ENCODE assay signal across 8 cellular contexts in the genomic region with DNA sequence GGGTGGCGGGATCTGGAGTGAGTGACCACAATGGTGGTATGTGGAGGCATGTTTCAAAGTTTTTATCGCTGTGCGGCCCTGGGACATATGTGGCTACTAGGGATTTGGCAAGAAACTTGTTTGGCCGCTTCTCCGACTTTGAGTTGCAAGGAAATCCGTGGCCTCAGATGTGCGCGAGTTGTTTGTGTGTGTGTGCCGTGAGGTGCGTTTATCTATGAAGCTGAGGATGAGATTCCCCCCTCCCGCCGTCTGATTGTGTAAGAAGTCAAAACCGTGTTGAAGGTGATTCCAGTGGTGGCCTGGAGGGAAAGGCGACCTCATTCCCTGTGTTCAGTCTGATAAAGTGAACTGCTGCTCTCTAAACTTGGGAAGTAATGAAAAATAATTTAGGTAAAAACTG. TPM values are rescaled to one million over a fixed set of nuclear protein-coding genes. Genes with fewer than 3 reads are reported as not detected.
DNase-seq lines count a peak whose midpoint lies in the region; ATAC-seq and TF ChIP-seq lines count a peak whose summit lies in the region.

No MANE protein-coding gene starts in this region.

- no peaks in the 10 kb centered on the region for H3K9me3 ChIP-seq in mononuclear cell (ENCODE audit: low read depth, low read length)

- no peaks in the 10 kb centered on the region for H3K27me3 ChIP-seq in mononuclear cell (ENCODE audit: insufficient read depth, low read length)

- H3K27ac ChIP-seq in coronary artery: no peak overlapping the region

- peaks cover 9% of the 10 kb centered on the region for H3K4me1 ChIP-seq in mononuclear cell (ENCODE audit: insufficient read depth, low read length)

- peak overlapping the region; percentile 76 for H3K4me3 ChIP-seq in coronary artery
- H3K4me3 ChIP-seq in mononuclear cell (ENCODE audit: low read length): peak overlapping the region; percentile 41

- DNase-seq in ELF-1 (ENCODE audit: low read depth, low spot score) (peak; percentile 73), NCI-H2227 (lab: John Stamatoyannopoulos, UW; ENCODE audit: unreplicated experiment) (peak; percentile 24), coronary artery (ENCODE audit: low spot score) (no peak), NCI-H345 (lab: John Stamatoyannopoulos, UW) (no peak)

- TF ChIP-seq CTCF in coronary artery (IDR thresholded peaks at IDR 0.05): no peak

- ATAC-seq in HG02870 (IDR thresholded peaks at IDR 0.05; ENCODE audit: unreplicated experiment) (no peak), HG02981 (IDR thresholded peaks at IDR 0.05; ENCODE audit: unreplicated experiment) (no peak), HG03045 (IDR thresholded peaks at IDR 0.05; ENCODE audit: unreplicated experiment) (no peak)

RNA-seq across cellular contexts. Expression of a gene that starts 1.5 kb away (rescaled TPM):
- 3.0 TPM for total RNA-seq in mononuclear cell

Comparison
In these comparisons a context has a peak if more than half of its experiments do, and no peak if none do; other contexts are left out.
1. DNase-seq: peak in ELF-1 (single experiment) and NCI-H2227 (single experiment); none in coronary artery (single experiment) and NCI-H345 (single experiment).